Comparison of ENCODE assay signal across 9 cellular contexts in the genomic region with DNA sequence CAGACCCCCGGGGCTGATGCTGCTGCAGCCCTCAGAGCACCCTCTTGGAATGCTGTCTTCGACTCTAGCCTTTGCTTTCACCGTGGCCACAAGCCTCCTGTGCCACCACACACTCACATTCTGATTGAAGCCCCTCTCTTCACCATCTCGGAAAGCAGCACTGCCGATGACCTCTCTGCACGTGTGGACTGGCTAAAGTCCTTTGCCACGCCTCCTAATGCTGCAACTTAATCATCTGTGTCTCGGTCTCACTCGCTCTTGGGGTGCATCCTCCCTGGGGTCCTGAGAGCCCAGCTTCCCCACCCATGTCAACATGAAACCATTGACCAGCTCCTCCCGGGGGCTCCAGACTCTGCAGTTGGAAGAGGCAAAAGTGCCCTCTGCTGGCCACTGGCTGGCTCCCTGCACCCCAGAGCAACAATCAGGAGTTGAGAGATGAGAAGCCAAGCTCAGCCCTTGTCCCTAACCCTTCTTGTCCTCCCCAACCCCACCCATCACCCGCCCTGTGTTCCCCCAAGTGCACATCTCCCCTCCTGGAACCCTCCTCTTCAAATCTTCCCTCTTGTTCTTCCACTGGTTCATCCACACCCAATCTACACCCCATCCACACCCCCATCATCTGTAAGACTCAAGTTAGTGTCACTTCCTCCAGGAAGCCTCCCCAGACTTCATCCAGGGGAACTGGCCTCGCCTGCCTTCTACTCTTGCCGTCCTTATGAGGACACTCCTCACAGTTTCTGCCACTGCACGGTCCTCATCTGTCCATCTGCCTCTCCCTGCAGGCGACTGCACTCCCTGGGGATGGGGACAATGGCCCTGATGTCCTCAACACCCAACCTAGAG. TPM values are rescaled to one million over a fixed set of nuclear protein-coding genes. Genes with fewer than 3 reads are reported as not detected.
A peak's percentile ranks its signal among the peaks of the same experiment; 100 is the strongest.
DNase-seq lines count a peak whose midpoint lies in the region; ATAC-seq and TF ChIP-seq lines count a peak whose summit lies in the region.
"Had no signal": no experiment of that assay in that cellular context is flagged by ENCODE, and none has a peak within 500 bp of the region (broad histone marks: within the 10 kb centered on the region; RNA-seq: fewer than 3 reads in every experiment).

No MANE protein-coding gene starts in this region.

- no peaks in the 10 kb centered on the region for H3K4me1 ChIP-seq in GM23248 (ENCODE audit: insufficient read depth)
- H3K4me1 ChIP-seq in hepatocyte (ENCODE audit: insufficient read depth) = peaks cover 23% of the 10 kb centered on the region
- H3K4me1 ChIP-seq in spleen = no peaks in the 10 kb centered on the region
- H3K4me1 ChIP-seq: left lung had no signal

- TF ChIP-seq CTCF in AG09309 (IDR thresholded peaks at IDR 0.05; ENCODE audit: control insufficient read depth, insufficient read depth, low read depth, low read length, missing control alignments) (peak; percentile 34), SU-DHL-6 (IDR thresholded peaks at IDR 0.05; ENCODE audit: insufficient read depth, low read length, poor library complexity, severe bottlenecking) (peak; percentile 16), hepatocyte (IDR thresholded peaks at IDR 0.05; ENCODE audit: poor library complexity) (peak; percentile 43), spleen (IDR thresholded peaks at IDR 0.05 in 8 of 11, conservative IDR thresholded peaks at IDR 0.05 in 3 of 11) (no peak)

- no peak overlapping the region for H3K4me3 ChIP-seq in AG09309 (ENCODE audit: control insufficient read depth, low read depth, low read length)
- H3K4me3 ChIP-seq in GM23248 = no peak overlapping the region
- H3K4me3 ChIP-seq in SU-DHL-6 (ENCODE audit: insufficient read depth, low read length, poor library complexity, severe bottlenecking) = no peak overlapping the region
- H3K4me3 ChIP-seq in hepatocyte = no peak overlapping the region
- no peak overlapping the region for H3K4me3 ChIP-seq in spleen
- H3K4me3 ChIP-seq: left lung had no signal

- no peak overlapping the region for H3K4me2 ChIP-seq in GM23248 (ENCODE audit: unreplicated experiment)
- no peak overlapping the region for H3K4me2 ChIP-seq in SU-DHL-6 (ENCODE audit: low read depth, low read length, poor library complexity, severe bottlenecking)
- no peak overlapping the region for H3K4me2 ChIP-seq in hepatocyte

- H3K9me2 ChIP-seq in GM23248 (ENCODE audit: insufficient read depth) (no peaks in the 10 kb centered on the region), SU-DHL-6 (replicated peaks; ENCODE audit: insufficient read depth, low read length) (no peaks in the 10 kb centered on the region), hepatocyte (replicated peaks; ENCODE audit: insufficient read depth) (no peaks in the 10 kb centered on the region)

- H3K27me3 ChIP-seq in GM23248 (replicated peaks; ENCODE audit: insufficient read depth) = peaks cover 7% of the 10 kb centered on the region; the same call in 1 of the 2 replicates
- no peaks in the 10 kb centered on the region for H3K27me3 ChIP-seq in SU-DHL-6 (ENCODE audit: low read length)
- no peaks in the 10 kb centered on the region for H3K27me3 ChIP-seq in hepatocyte
- H3K27me3 ChIP-seq in spleen (replicated peaks in 1 of 7) = peaks cover 0 to 49% (median 0%) of the 10 kb centered on the region in 7 donors

- no peak for TF ChIP-seq POLR2A in spleen (IDR thresholded peaks at IDR 0.05)

- H3K79me2 ChIP-seq in GM23248 (ENCODE audit: insufficient read depth) (no peaks in the 10 kb centered on the region), SU-DHL-6 (ENCODE audit: insufficient read depth, low read length) (no peaks in the 10 kb centered on the region), hepatocyte (no peaks in the 10 kb centered on the region)

- H3K27ac ChIP-seq in GM23248 = no peak overlapping the region
- no peak overlapping the region for H3K27ac ChIP-seq in SU-DHL-6 (ENCODE audit: low read depth, low read length)
- no peak overlapping the region for H3K27ac ChIP-seq in hepatocyte
- no peak overlapping the region for H3K27ac ChIP-seq in spleen
- H3K27ac ChIP-seq: left lung had no signal

- no peaks in the 10 kb centered on the region for H3F3A ChIP-seq in GM23248 (ENCODE audit: insufficient read depth)
- no peaks in the 10 kb centered on the region for H3F3A ChIP-seq in SU-DHL-6 (ENCODE audit: insufficient read depth)

- whole genome bisulfite sequencing in GM23248 (ENCODE audit: low coverage in 1 of 2, low lambda C conversion rate in 2 of 2, missing lambda C conversion rate in 2 of 2), 2 experiments = 19 to 24% methylated on average over 14 to 15 of the region's 15 CpGs
- 69% methylated on average over 15 of the region's 15 CpGs for WGBS in hepatocyte (ENCODE audit: low lambda C conversion rate, missing lambda C conversion rate)
- WGBS in spleen, 5 donors = 47 to 57% (median 49%) methylated on average over 14 to 15 of the region's 15 CpGs

- H4K20me1 ChIP-seq in GM23248 (ENCODE audit: insufficient read depth) (no peaks in the 10 kb centered on the region), SU-DHL-6 (ENCODE audit: low read depth, low read length) (no peaks in the 10 kb centered on the region), hepatocyte (ENCODE audit: insufficient read depth, poor library complexity, severe bottlenecking) (no peaks in the 10 kb centered on the region)

- H2AFZ ChIP-seq in GM23248 (no peak overlapping the region), SU-DHL-6 (ENCODE audit: low read depth, low read length, severe bottlenecking) (no peak overlapping the region), hepatocyte (no peak overlapping the region)

- in situ Hi-C loops in GM23248 (cut with MboI) = no loop called here

- no peak for ATAC-seq in HG03139 (IDR thresholded peaks at IDR 0.05; ENCODE audit: unreplicated experiment)
- no peak for ATAC-seq in GM18517 (IDR thresholded peaks at IDR 0.05; ENCODE audit: unreplicated experiment)
- ATAC-seq: left lung had no signal

- H3K9me3 ChIP-seq in GM23248 (ENCODE audit: low read depth) (no peaks in the 10 kb centered on the region), SU-DHL-6 (ENCODE audit: insufficient read depth, low read length) (no peaks in the 10 kb centered on the region), hepatocyte (ENCODE audit: low read depth) (no peaks in the 10 kb centered on the region), spleen (no peaks in the 10 kb centered on the region)
- H3K9me3 ChIP-seq: left lung had no signal

- H3K36me3 ChIP-seq in GM23248 (ENCODE audit: low read depth) = no peaks in the 10 kb centered on the region
- no peaks in the 10 kb centered on the region for H3K36me3 ChIP-seq in SU-DHL-6 (ENCODE audit: low read length)
- no peaks in the 10 kb centered on the region for H3K36me3 ChIP-seq in hepatocyte (replicated peaks; ENCODE audit: insufficient read depth, low read depth)
- no peaks in the 10 kb centered on the region for H3K36me3 ChIP-seq in spleen
- H3K36me3 ChIP-seq: left lung had no signal

- intact Hi-C loops in spleen (cut with DNase I; ENCODE audit: low total_unique reads) = no loop called here

- H3K9ac ChIP-seq in GM23248 = no peak overlapping the region
- no peak overlapping the region for H3K9ac ChIP-seq in SU-DHL-6 (ENCODE audit: low read length)

- DNase-seq in AG09309 (ENCODE audit: low read depth) (no peak), GM23248 (peak; percentile 34), hepatocyte (ENCODE audit: low spot score) (peak; percentile 46), spleen (no peak), superior temporal gyrus (ENCODE audit: extremely low spot score) (no peak)
- DNase-seq: left lung had no signal

RNA-seq across cellular contexts. Expression of a gene that starts 23.6 kb away (rescaled TPM):
- total RNA-seq in GM23248 (2014; rRNA removed; shearing (Covaris generic)) = not detected in 2 replicates
- polyA plus RNA-seq in GM23248 (2016; fragmentation: Nextera tagmentation; extraction: Ambion mirVana) = not detected in 2 replicates
- not detected in 2 replicates for total RNA-seq in hepatocyte
- 0.90 TPM in 1 of 2 replicates, not detected in the other for polyA plus RNA-seq in hepatocyte
- total RNA-seq in spleen = not detected
- polyA plus RNA-seq in spleen = not detected

Comparison
In these comparisons a context has a peak if more than half of its experiments do, and no peak if none do; other contexts are left out.
1. DNase-seq: peak in GM23248 (single experiment) and hepatocyte (single experiment); none in AG09309 (single experiment), spleen (single experiment) and superior temporal gyrus (single experiment).
2. CTCF ChIP-seq: peak in AG09309 (single experiment), SU-DHL-6 (single experiment) and hepatocyte (single experiment); none in spleen (0 of 11).